8 cellular contexts compared by ENCODE assay signal in genomic region chr4:40672528-40673522, GRCh38. TPM values are rescaled to one million over a fixed set of nuclear protein-coding genes. Genes with fewer than 3 reads are reported as not detected.
DNase-seq lines count a peak whose midpoint lies in the region; ATAC-seq and TF ChIP-seq lines count a peak whose summit lies in the region.

No MANE protein-coding gene starts in this region.

- H3K4me2 ChIP-seq in hepatocyte, result peak overlapping the region; percentile 22

- H3K4me3 ChIP-seq in hepatocyte, result no peak overlapping the region

- H3K27ac ChIP-seq in hepatocyte, result peak overlapping the region; percentile 84

- DNase-seq in AG08396 (ENCODE audit: low spot score) (peak; percentile 73), NCI-H82 treated with DMSO at 0.1 percent for 48 hours (lab: John Stamatoyannopoulos, UW; ENCODE audit: unreplicated experiment) (peak; percentile 59), hepatocyte (ENCODE audit: low spot score) (peak; percentile 81), NCI-H2029 (lab: John Stamatoyannopoulos, UW) (no peak)
- peak; percentile 4 for DNase-seq in activated effector memory CD4-positive, alpha-beta T cell treated with Interleukin-2 at 50 U/mL for 16 hours
- DNase-seq in stimulated activated CD4-positive, alpha-beta T cell treated with anti-CD3 and anti-CD28 coated beads, Interleukin-15, amount 100 ng/mL, for 48 hours (ENCODE audit: low read depth in 2 of 2), result peak; percentile 43 to 48

- H3K9me2 ChIP-seq in hepatocyte (replicated peaks; ENCODE audit: insufficient read depth), result no peaks in the 10 kb centered on the region

- no peaks in the 10 kb centered on the region for H3K9me3 ChIP-seq in hepatocyte (ENCODE audit: low read depth)

- H4K20me1 ChIP-seq in hepatocyte (ENCODE audit: insufficient read depth, poor library complexity, severe bottlenecking), result no peaks in the 10 kb centered on the region

- H3K79me2 ChIP-seq in hepatocyte, result no peaks in the 10 kb centered on the region

- peak overlapping the region; percentile 38 for H2AFZ ChIP-seq in hepatocyte

- H3K36me3 ChIP-seq in hepatocyte (replicated peaks; ENCODE audit: insufficient read depth, low read depth), result no peaks in the 10 kb centered on the region

- ATAC-seq in GM18520 (IDR thresholded peaks at IDR 0.05; ENCODE audit: unreplicated experiment) (peak; percentile 70), HG02943 (IDR thresholded peaks at IDR 0.05; ENCODE audit: low read depth, unreplicated experiment) (peak; percentile 51)

- TF ChIP-seq CTCF in hepatocyte (IDR thresholded peaks at IDR 0.05; ENCODE audit: poor library complexity), result no peak

- no peaks in the 10 kb centered on the region for H3K27me3 ChIP-seq in hepatocyte

- peaks cover 3% of the 10 kb centered on the region for H3K4me1 ChIP-seq in hepatocyte (ENCODE audit: insufficient read depth)

- 46% methylated on average over 15 of the region's 15 CpGs for WGBS in hepatocyte (ENCODE audit: low lambda C conversion rate, missing lambda C conversion rate)

RNA-seq across cellular contexts. Expression of gene RBM47, which starts 43.2 kb away (rescaled TPM):
- total RNA-seq in hepatocyte, result 126 and 137 TPM in 2 replicates
- 44.9 and 49.8 TPM in 2 replicates for polyA plus RNA-seq in hepatocyte
